15 cellular contexts compared by ENCODE assay signal in the genomic region with DNA sequence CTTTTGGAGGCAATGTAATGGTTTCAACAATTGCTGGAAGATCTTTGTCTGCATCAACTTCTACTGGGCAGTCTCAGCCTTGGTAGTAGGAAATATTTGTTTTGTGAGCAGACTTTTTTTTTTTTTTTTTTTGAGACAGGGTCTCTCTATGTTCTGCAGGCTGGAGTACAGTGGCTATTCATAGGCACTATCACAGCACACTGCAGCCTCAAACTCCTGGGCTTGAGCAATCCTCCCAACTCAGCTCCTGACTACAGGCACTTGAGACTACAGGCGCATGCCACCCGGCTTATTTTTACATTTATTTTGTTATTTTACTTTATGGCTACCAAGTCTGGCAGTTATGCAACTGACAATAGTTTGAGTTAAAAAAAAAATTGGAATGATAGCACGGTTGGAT.
"Had no signal": no experiment of that assay in that cellular context is flagged by ENCODE, and none has a peak within 500 bp of the region (broad histone marks: within the 10 kb centered on the region; RNA-seq: fewer than 3 reads in every experiment).

No MANE protein-coding gene starts in this region.

- H3K27me3 ChIP-seq: esophagus squamous epithelium, gastroesophageal sphincter, left lung, stomach had no signal

- H3K9ac ChIP-seq: SK-N-SH had no signal

- H3K36me3 ChIP-seq: esophagus squamous epithelium, gastroesophageal sphincter, left lung, stomach had no signal

- H3K4me3 ChIP-seq: coronary artery, esophagus squamous epithelium, gastroesophageal sphincter, left lung, smooth muscle cell, stomach had no signal

- H3K9me3 ChIP-seq: esophagus squamous epithelium, gastroesophageal sphincter, left lung, SK-N-SH, stomach had no signal

- H3K27ac ChIP-seq: left lung, stomach had no signal

- DNase-seq: activated T-cell treated with anti-CD3 and anti-CD28 coated beads, Interleukin-2, amount 50 U/mL, for 1 hour; cerebellar nuclear complex; esophagus squamous epithelium; kidney; left lung; mammary epithelial cell; midbrain; nephron progenitor cell; nucleus accumbens; SK-N-SH; stimulated activated CD4-positive, alpha-beta T cell treated with anti-CD3 and anti-CD28 coated beads, Interleukin-15, amount 100 ng/mL, for 24 hours; stomach had no signal
